ENCODE assay signal across 10 cellular contexts in the genomic region with DNA sequence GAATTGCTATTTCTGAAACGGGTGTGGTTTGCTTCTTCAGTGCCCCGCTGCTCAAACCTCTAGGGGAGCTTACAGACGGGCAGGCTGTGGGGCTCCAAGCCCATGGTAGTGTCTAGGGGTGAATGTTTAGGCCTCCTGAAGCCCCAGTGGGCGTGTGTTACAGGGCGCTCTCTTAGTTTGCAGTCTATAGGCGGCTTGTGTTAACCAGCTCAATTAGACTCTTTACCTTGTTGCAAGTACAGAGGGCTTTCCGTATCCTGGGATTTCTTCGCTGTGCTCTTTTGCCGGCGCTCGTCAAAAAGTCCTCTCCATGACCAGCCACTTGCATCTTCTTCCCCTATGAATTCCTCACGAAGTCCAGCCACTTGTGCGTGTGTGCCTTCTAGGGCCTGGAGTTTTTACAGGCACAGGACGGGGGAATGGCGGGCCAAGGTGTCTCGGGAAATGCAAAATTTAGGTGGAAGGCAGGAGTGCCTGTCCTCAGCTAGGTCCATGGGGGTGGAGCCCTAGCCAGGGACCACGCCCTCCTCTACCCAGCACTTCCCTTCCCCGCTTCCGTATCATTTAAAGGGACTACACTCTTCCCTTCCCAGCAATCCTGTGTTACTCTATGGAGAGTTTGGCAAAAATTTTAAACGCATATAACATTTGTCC.
DNase-seq lines count a peak whose midpoint lies in the region; ATAC-seq and TF ChIP-seq lines count a peak whose summit lies in the region.
"Had no signal": no experiment of that assay in that cellular context is flagged by ENCODE, and none has a peak within 500 bp of the region (broad histone marks: within the 10 kb centered on the region; RNA-seq: fewer than 3 reads in every experiment).

No MANE protein-coding gene starts in this region.

- H3K9me3 ChIP-seq in SK-N-SH (no peaks in the 10 kb centered on the region), cardiac muscle cell (ENCODE audit: low read depth) (no peaks in the 10 kb centered on the region)

- no peak for TF ChIP-seq RAD21 in SK-N-SH (IDR thresholded peaks at IDR 0.05; ENCODE audit: low read length)

- H3K4me1 Mint-ChIP-seq in Calu3 (ENCODE audit: low read depth, unreplicated experiment), result no peaks in the 10 kb centered on the region
- no peaks in the 10 kb centered on the region for H3K4me1 Mint-ChIP-seq in activated T-cell treated with anti-CD3 and anti-CD28 coated beads, Interleukin-2, amount 50 U/mL, for 24 hours (ENCODE audit: low read depth)

- no peaks in the 10 kb centered on the region for H3F3A ChIP-seq in SK-N-SH (replicated peaks; ENCODE audit: insufficient read depth)

- H2AFZ ChIP-seq in SK-N-SH (ENCODE audit: low read depth), result peak overlapping the region; percentile 59

- TF ChIP-seq CTCF in Calu3 (IDR thresholded peaks at IDR 0.05; ENCODE audit: unreplicated experiment), result no peak
- TF ChIP-seq CTCF in SK-N-SH (IDR thresholded peaks at IDR 0.05), result no peak
- no peak for TF ChIP-seq CTCF in cardiac muscle cell (IDR thresholded peaks at IDR 0.05; ENCODE audit: low read depth, low read length)
- no peak for TF ChIP-seq CTCF in omental fat pad (IDR thresholded peaks at IDR 0.05)
- TF ChIP-seq CTCF in GM10248 (IDR thresholded peaks at IDR 0.05; ENCODE audit: control extremely low read depth, extremely low read depth, low read depth, missing control alignments), result no peak

- CTCF ChIA-PET in Calu3 (lab: Charles Lee) (no interaction called here), SK-N-SH (lab: Yijun Ruan, JAX) (no interaction called here), GM10248 (lab: Yijun Ruan, JAX) (no interaction called here)

- TF ChIP-seq EP300 in SK-N-SH (IDR thresholded peaks at IDR 0.05; ENCODE audit: borderline replicate concordance in 1 of 2, low read depth in 1 of 2, low read length in 1 of 2), result no peak

- peaks cover 7% of the 10 kb centered on the region for H3K9me3 Mint-ChIP-seq in Calu3 (ENCODE audit: low read depth, unreplicated experiment)
- H3K9me3 Mint-ChIP-seq in activated T-cell treated with anti-CD3 and anti-CD28 coated beads, Interleukin-2, amount 50 U/mL, for 24 hours, result peaks cover 12% of the 10 kb centered on the region

- no peaks in the 10 kb centered on the region for H4K20me1 ChIP-seq in SK-N-SH (ENCODE audit: insufficient read depth)

- H3K79me2 ChIP-seq in SK-N-SH (ENCODE audit: insufficient read depth), result no peaks in the 10 kb centered on the region

- 43% methylated on average over 18 of the region's 20 CpGs for WGBS in SK-N-SH (ENCODE audit: low lambda C conversion rate)

- peak overlapping the region; percentile 35; the same call in 1 of the 2 replicates for H3K9ac ChIP-seq in SK-N-SH

- POLR2A ChIA-PET in SK-N-SH (lab: Yijun Ruan, JAX) (no interaction called here), GM10248 (lab: Yijun Ruan, JAX) (no interaction called here)

- H3K27ac Mint-ChIP-seq in Calu3 (ENCODE audit: unreplicated experiment), result no peak overlapping the region
- H3K27ac Mint-ChIP-seq in activated T-cell treated with anti-CD3 and anti-CD28 coated beads, Interleukin-2, amount 50 U/mL, for 24 hours, result no peak overlapping the region

- H3K4me3 ChIP-seq in SK-N-SH (ENCODE audit: low read depth in 2 of 2, low read length in 1 of 2), result peak overlapping the region; percentile 44 to 54; a peak in 3 of 4 replicates
- peak overlapping the region; percentile 63 for H3K4me3 ChIP-seq in cardiac muscle cell
- H3K4me3 ChIP-seq: SK-N-MC had no signal

- H3K4me2 ChIP-seq in SK-N-SH, result peak overlapping the region; percentile 33; the same call in 1 of the 2 replicates

- no peaks in the 10 kb centered on the region for H3K27me3 Mint-ChIP-seq in Calu3 (ENCODE audit: unreplicated experiment)
- H3K27me3 Mint-ChIP-seq in activated T-cell treated with anti-CD3 and anti-CD28 coated beads, Interleukin-2, amount 50 U/mL, for 24 hours, result no peaks in the 10 kb centered on the region

- no peaks in the 10 kb centered on the region for H3K9me2 ChIP-seq in SK-N-SH

- H3K4me3 Mint-ChIP-seq in Calu3 (ENCODE audit: low read depth, unreplicated experiment), result peak overlapping the region; percentile 69
- H3K4me3 Mint-ChIP-seq in activated T-cell treated with anti-CD3 and anti-CD28 coated beads, Interleukin-2, amount 50 U/mL, for 24 hours, result no peak overlapping the region

- TSS peak; percentile 37 for BruUV-seq in Calu3 (replicated peaks; lab: Mats Ljungman, UMichigan)

- ATAC-seq in omental fat pad (ENCODE audit: low FRiP score) (peak; percentile 59), GM18861 (IDR thresholded peaks at IDR 0.05; ENCODE audit: unreplicated experiment) (no peak), HG03139 (IDR thresholded peaks at IDR 0.05; ENCODE audit: unreplicated experiment) (no peak)

- H3K36me3 ChIP-seq in SK-N-SH (replicated peaks in 1 of 2; ENCODE audit: control insufficient read depth in 1 of 2, insufficient read depth in 2 of 2, low read length in 1 of 2) (no peaks in the 10 kb centered on the region), cardiac muscle cell (no peaks in the 10 kb centered on the region)

- H3K27ac ChIP-seq in SK-N-SH (ENCODE audit: low read depth in 2 of 2, low read length in 1 of 2), result peak overlapping the region in 1 of 2 experiments; percentile 34; a peak in 2 of 4 replicates
- H3K27ac ChIP-seq in cardiac muscle cell, result peak overlapping the region; percentile 72
- H3K27ac ChIP-seq: SK-N-MC had no signal

- H3K27me3 ChIP-seq in SK-N-SH (ENCODE audit: insufficient read depth), result no peaks in the 10 kb centered on the region
- no peaks in the 10 kb centered on the region for H3K27me3 ChIP-seq in cardiac muscle cell

- H3K4me1 ChIP-seq in SK-N-SH (ENCODE audit: control insufficient read depth in 1 of 2, insufficient read depth in 2 of 2, low read depth in 1 of 2, low read length in 1 of 2), result no peaks in the 10 kb centered on the region
- H3K4me1 ChIP-seq in cardiac muscle cell (ENCODE audit: low read depth), result no peaks in the 10 kb centered on the region

- H3K36me3 Mint-ChIP-seq in Calu3 (ENCODE audit: insufficient read depth, unreplicated experiment), result peaks cover 6% of the 10 kb centered on the region
- no peaks in the 10 kb centered on the region for H3K36me3 Mint-ChIP-seq in activated T-cell treated with anti-CD3 and anti-CD28 coated beads, Interleukin-2, amount 50 U/mL, for 24 hours (ENCODE audit: low read depth)

- peak; percentile 38 for DNase-seq in Calu3
- DNase-seq in SK-N-SH, result no peak
- peak; percentile 40 to 63 for DNase-seq in cardiac muscle cell (ENCODE audit: low read depth in 1 of 2, low spot score in 1 of 2)
- no peak for DNase-seq in omental fat pad (ENCODE audit: low spot score)
- DNase-seq in GM10248 (ENCODE audit: extremely low spot score), result no peak
- no peak for DNase-seq in activated T-cell treated with anti-CD3 and anti-CD28 coated beads, Interleukin-2, amount 50 U/mL, for 24 hours
- DNase-seq: DMS153 had no signal

- intact Hi-C loops in Calu3 (cut with micrococcal nuclease; ENCODE audit: unreplicated experiment), result no loop called here

TF ChIP-seq in SK-N-SH, 30 proteins besides CTCF, POLR2A, EP300 and RAD21 (continues in another document):
- no peak for TF ChIP-seq FOXM1 (IDR thresholded peaks at IDR 0.05; ENCODE audit: low read depth)
- TF ChIP-seq RFX5 (IDR thresholded peaks at IDR 0.05; ENCODE audit: low read length), result no peak
- no peak for TF ChIP-seq NRF1 (IDR thresholded peaks at IDR 0.05; ENCODE audit: low read depth, low read length)
- TF ChIP-seq, protein P1, sequence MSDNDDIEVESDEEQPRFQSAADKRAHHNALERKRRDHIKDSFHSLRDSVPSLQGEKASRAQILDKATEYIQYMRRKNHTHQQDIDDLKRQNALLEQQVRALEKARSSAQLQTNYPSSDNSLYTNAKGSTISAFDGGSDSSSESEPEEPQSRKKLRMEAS (IDR thresholded peaks at IDR 0.05; ENCODE audit: low read depth), result no peak
- TF ChIP-seq RXRA (IDR thresholded peaks at IDR 0.05; ENCODE audit: borderline replicate concordance, low read depth), result no peak
- TF ChIP-seq, protein P2, sequence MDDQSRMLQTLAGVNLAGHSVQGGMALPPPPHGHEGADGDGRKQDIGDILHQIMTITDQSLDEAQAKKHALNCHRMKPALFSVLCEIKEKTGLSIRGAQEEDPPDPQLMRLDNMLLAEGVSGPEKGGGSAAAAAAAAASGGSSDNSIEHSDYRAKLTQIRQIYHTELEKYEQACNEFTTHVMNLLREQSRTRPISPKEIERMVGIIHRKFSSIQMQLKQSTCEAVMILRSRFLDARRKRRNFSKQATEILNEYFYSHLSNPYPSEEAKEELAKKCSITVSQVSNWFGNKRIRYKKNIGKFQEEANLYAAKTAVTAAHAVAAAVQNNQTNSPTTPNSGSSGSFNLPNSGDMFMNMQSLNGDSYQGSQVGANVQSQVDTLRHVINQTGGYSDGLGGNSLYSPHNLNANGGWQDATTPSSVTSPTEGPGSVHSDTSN (IDR thresholded peaks at IDR 0.05), result no peak
- TF ChIP-seq GATA2 (CRISPR knock-in tag; IDR thresholded peaks at IDR 0.05), result no peak
- TF ChIP-seq, protein P3, sequence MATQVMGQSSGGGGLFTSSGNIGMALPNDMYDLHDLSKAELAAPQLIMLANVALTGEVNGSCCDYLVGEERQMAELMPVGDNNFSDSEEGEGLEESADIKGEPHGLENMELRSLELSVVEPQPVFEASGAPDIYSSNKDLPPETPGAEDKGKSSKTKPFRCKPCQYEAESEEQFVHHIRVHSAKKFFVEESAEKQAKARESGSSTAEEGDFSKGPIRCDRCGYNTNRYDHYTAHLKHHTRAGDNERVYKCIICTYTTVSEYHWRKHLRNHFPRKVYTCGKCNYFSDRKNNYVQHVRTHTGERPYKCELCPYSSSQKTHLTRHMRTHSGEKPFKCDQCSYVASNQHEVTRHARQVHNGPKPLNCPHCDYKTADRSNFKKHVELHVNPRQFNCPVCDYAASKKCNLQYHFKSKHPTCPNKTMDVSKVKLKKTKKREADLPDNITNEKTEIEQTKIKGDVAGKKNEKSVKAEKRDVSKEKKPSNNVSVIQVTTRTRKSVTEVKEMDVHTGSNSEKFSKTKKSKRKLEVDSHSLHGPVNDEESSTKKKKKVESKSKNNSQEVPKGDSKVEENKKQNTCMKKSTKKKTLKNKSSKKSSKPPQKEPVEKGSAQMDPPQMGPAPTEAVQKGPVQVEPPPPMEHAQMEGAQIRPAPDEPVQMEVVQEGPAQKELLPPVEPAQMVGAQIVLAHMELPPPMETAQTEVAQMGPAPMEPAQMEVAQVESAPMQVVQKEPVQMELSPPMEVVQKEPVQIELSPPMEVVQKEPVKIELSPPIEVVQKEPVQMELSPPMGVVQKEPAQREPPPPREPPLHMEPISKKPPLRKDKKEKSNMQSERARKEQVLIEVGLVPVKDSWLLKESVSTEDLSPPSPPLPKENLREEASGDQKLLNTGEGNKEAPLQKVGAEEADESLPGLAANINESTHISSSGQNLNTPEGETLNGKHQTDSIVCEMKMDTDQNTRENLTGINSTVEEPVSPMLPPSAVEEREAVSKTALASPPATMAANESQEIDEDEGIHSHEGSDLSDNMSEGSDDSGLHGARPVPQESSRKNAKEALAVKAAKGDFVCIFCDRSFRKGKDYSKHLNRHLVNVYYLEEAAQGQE (IDR thresholded peaks at IDR 0.05; ENCODE audit: low read depth, low read length), result no peak
- TF ChIP-seq JUND (IDR thresholded peaks at IDR 0.05), result no peak
- no peak for TF ChIP-seq POLR2AphosphoS5 (IDR thresholded peaks at IDR 0.05; ENCODE audit: low read depth, low read length)
- TF ChIP-seq RCOR1 (IDR thresholded peaks at IDR 0.05; ENCODE audit: low read length), result no peak

Comparison
In these comparisons a context has a peak if more than half of its experiments do, and no peak if none do; other contexts are left out.
1. DNase-seq: peak in Calu3 (single experiment) and cardiac muscle cell (2 of 2); none in SK-N-SH (single experiment), omental fat pad (single experiment), GM10248 (single experiment) and activated T-cell treated with anti-CD3 and anti-CD28 coated beads, Interleukin-2, amount 50 U/mL, for 24 hours (single experiment).